Comparison of ENCODE assay signal across 8 cellular contexts in the genomic region with DNA sequence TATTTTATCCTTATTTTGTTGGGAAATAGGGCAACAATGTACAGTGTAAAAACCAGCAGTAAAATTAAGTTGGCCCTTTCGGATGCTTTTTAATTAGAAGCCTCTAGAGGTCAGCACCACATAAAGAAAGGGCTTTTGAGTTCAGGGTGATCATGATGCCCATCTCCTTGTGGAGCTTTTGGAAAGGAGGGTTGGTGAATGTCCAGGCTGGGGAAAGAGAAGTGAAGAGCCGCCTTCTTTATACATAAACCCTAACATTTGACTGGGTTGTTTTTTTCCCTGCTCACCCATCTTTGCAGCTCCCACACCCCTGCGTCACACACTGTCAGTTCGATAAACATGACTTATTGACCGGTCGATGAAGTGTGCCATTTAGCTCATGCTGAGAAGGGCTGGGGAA. TPM values are rescaled to one million over a fixed set of nuclear protein-coding genes. Genes with fewer than 3 reads are reported as not detected.
A peak's percentile ranks its signal among the peaks of the same experiment; 100 is the strongest.
DNase-seq lines count a peak whose midpoint lies in the region; ATAC-seq and TF ChIP-seq lines count a peak whose summit lies in the region.

No MANE protein-coding gene starts in this region.

- no peaks in the 10 kb centered on the region for H4K20me1 ChIP-seq in HCT116 (ENCODE audit: insufficient read depth)

- H3K27me3 ChIP-seq in Caco-2 (replicated peaks; ENCODE audit: control insufficient read depth, insufficient read depth, low read length), result no peaks in the 10 kb centered on the region
- H3K27me3 ChIP-seq in HCT116 (ENCODE audit: insufficient read depth, low read length), result no peaks in the 10 kb centered on the region
- no peaks in the 10 kb centered on the region for H3K27me3 ChIP-seq in adrenal gland

- DNase-seq in Caco-2 (peak in 1 of 2 experiments; percentile 46), HCT116 (ENCODE audit: low read depth, low spot score) (peak; percentile 33), NCI-H446 (lab: John Stamatoyannopoulos, UW) (peak; percentile 74 to 83), adrenal gland (peak in 2 of 7 donors; percentile 45 to 50), hepatic stellate cell (ENCODE audit: low spot score) (peak; percentile 50), posterior cingulate gyrus (no peak)
- DNase-seq in stimulated activated naive B cell treated with anti-CD40 and anti-IgM and Interleukin-4, amounts not matched to agents 10 μg/mL and 1 μg/mL and 100 μg/mL, for 72 hours, result no peak
- DNase-seq in stimulated activated CD4-positive, alpha-beta T cell treated with anti-CD3 and anti-CD28 coated beads, Interleukin-4, amount 100 ng/mL, for 4 hours, result no peak

- 65 to 73% (median 68%) methylated on average over 6 of the region's 6 CpGs for WGBS in adrenal gland, 4 donors

- peaks cover 13% of the 10 kb centered on the region for H3K27me3 Mint-ChIP-seq in Caco-2 (ENCODE audit: insufficient read depth, unreplicated experiment)
- peaks cover 0 to 5% of the 10 kb centered on the region in 2 donors for H3K27me3 Mint-ChIP-seq in stimulated activated naive B cell treated with anti-CD40 and anti-IgM and Interleukin-4, amounts not matched to agents 10 μg/mL and 1 μg/mL and 100 μg/mL, for 72 hours

- no peaks in the 10 kb centered on the region for H3K79me2 ChIP-seq in HCT116 (ENCODE audit: insufficient read depth, low read length)

- H3K4me3 Mint-ChIP-seq in Caco-2 (ENCODE audit: unreplicated experiment), result no peak overlapping the region
- H3K4me3 Mint-ChIP-seq in stimulated activated naive B cell treated with anti-CD40 and anti-IgM and Interleukin-4, amounts not matched to agents 10 μg/mL and 1 μg/mL and 100 μg/mL, for 72 hours, result no peak overlapping the region

- no peak overlapping the region for H3K9ac ChIP-seq in HCT116 (ENCODE audit: low read length)

- no peak overlapping the region for H2AFZ ChIP-seq in HCT116 (ENCODE audit: low read depth, low read length, poor library complexity, severe bottlenecking)

- RAD21 ChIA-PET in HCT116 (lab: Charles Lee; ENCODE audit: low non-redundant PET in 1 of 2, low total read pairs in 2 of 2, uncharacterized antibody in 2 of 2, unreplicated experiment in 2 of 2), result interaction anchor here in 1 of 2 experiments (0.6 to 1.2 kb wide), 2 partner anchors 111 to 745 kb away, joined by 3 to 4 read pairs; no protein-coding TSS in a partner anchor

- H3K9me2 ChIP-seq in HCT116 (ENCODE audit: insufficient read depth), result no peaks in the 10 kb centered on the region

- H3K4me1 Mint-ChIP-seq in Caco-2 (ENCODE audit: low read depth, unreplicated experiment), result no peaks in the 10 kb centered on the region
- H3K4me1 Mint-ChIP-seq in stimulated activated naive B cell treated with anti-CD40 and anti-IgM and Interleukin-4, amounts not matched to agents 10 μg/mL and 1 μg/mL and 100 μg/mL, for 72 hours, result peaks cover 35 to 46% of the 10 kb centered on the region in 2 donors

- peaks cover 15% of the 10 kb centered on the region; the same call in 1 of the 2 replicates for H3K4me1 ChIP-seq in Caco-2
- H3K4me1 ChIP-seq in HCT116 (ENCODE audit: control insufficient read depth in 1 of 2, insufficient read depth in 2 of 2, low read length in 2 of 2), result peaks cover 0 to 12% of the 10 kb centered on the region in 2 experiments; a peak in 2 of 4 replicates
- H3K4me1 ChIP-seq in adrenal gland (replicated peaks in 1 of 2), result peaks cover 0 to 22% of the 10 kb centered on the region in 2 donors

- H3K27ac ChIP-seq in HCT116 (ENCODE audit: low read depth, low read length) (no peak overlapping the region), adrenal gland (no peak overlapping the region)

- H3K36me3 ChIP-seq in Caco-2 (ENCODE audit: control insufficient read depth, insufficient read depth, low read length) (no peaks in the 10 kb centered on the region), HCT116 (ENCODE audit: control insufficient read depth in 1 of 2, insufficient read depth in 2 of 2, low read length in 2 of 2) (no peaks in the 10 kb centered on the region), adrenal gland (replicated peaks in 1 of 2) (no peaks in the 10 kb centered on the region)

- TF ChIP-seq RAD21 in HCT116 (IDR thresholded peaks at IDR 0.05; ENCODE audit: low read depth), result peak; percentile 87

- no peaks in the 10 kb centered on the region for H3K36me3 Mint-ChIP-seq in Caco-2 (ENCODE audit: insufficient read depth, unreplicated experiment)
- H3K36me3 Mint-ChIP-seq in stimulated activated naive B cell treated with anti-CD40 and anti-IgM and Interleukin-4, amounts not matched to agents 10 μg/mL and 1 μg/mL and 100 μg/mL, for 72 hours, result no peaks in the 10 kb centered on the region

- TF ChIP-seq CTCF in Caco-2 (IDR thresholded peaks at IDR 0.05; ENCODE audit: insufficient read depth in 1 of 2, low read depth in 1 of 2, low read length in 1 of 2, severe bottlenecking in 1 of 2, unreplicated experiment in 1 of 2) (peak; percentile 25 to 59), HCT116 (IDR thresholded peaks at IDR 0.05 in 2 of 3, conservative IDR thresholded peaks at IDR 0.05 in 1 of 3; ENCODE audit: borderline replicate concordance in 1 of 3, insufficient read depth in 1 of 3, low read depth in 2 of 3, low read length in 2 of 3) (peak; percentile 53 to 73 (median 64); a peak in 5 of 6 replicates), adrenal gland (IDR thresholded peaks at IDR 0.05) (peak; percentile 44 to 74 (median 62))

- POLR2A ChIA-PET in Caco-2 (lab: Charles Lee) (no interaction called here), HCT116 (lab: Charles Lee) (no interaction called here)

- H3K4me3 ChIP-seq in Caco-2 (ENCODE audit: low read depth, low read length), result no peak overlapping the region
- no peak overlapping the region for H3K4me3 ChIP-seq in HCT116 (replicated peaks in 1 of 2; ENCODE audit: low read depth in 1 of 2, low read length in 2 of 2)
- H3K4me3 ChIP-seq in adrenal gland, result no peak overlapping the region

- TF ChIP-seq POLR2A in HCT116 (IDR thresholded peaks at IDR 0.05; ENCODE audit: borderline replicate concordance, extremely low read depth, insufficient read depth, insufficient read length), result no peak
- TF ChIP-seq POLR2A in adrenal gland (IDR thresholded peaks at IDR 0.05), result no peak

- H3K27ac Mint-ChIP-seq in Caco-2 (ENCODE audit: unreplicated experiment), result no peak overlapping the region
- no peak overlapping the region for H3K27ac Mint-ChIP-seq in stimulated activated naive B cell treated with anti-CD40 and anti-IgM and Interleukin-4, amounts not matched to agents 10 μg/mL and 1 μg/mL and 100 μg/mL, for 72 hours

- no peaks in the 10 kb centered on the region for H3K9me3 Mint-ChIP-seq in Caco-2 (ENCODE audit: unreplicated experiment)
- no peaks in the 10 kb centered on the region for H3K9me3 Mint-ChIP-seq in stimulated activated naive B cell treated with anti-CD40 and anti-IgM and Interleukin-4, amounts not matched to agents 10 μg/mL and 1 μg/mL and 100 μg/mL, for 72 hours

- H3K9me3 ChIP-seq in Caco-2, result no peaks in the 10 kb centered on the region
- H3K9me3 ChIP-seq in HCT116 (ENCODE audit: control insufficient read depth in 1 of 2, insufficient read depth in 1 of 2, low read depth in 1 of 2, low read length in 2 of 2), result no peaks in the 10 kb centered on the region
- no peaks in the 10 kb centered on the region for H3K9me3 ChIP-seq in adrenal gland (replicated peaks in 1 of 3)

- peak; percentile 68 for ATAC-seq in HCT116
- ATAC-seq in stimulated activated naive B cell treated with anti-CD40 and anti-IgM and Interleukin-4, amounts not matched to agents 10 μg/mL and 1 μg/mL and 100 μg/mL, for 72 hours (replicated peaks), result peak; percentile 41 to 48

- intact Hi-C loops in Caco-2 (cut with micrococcal nuclease; ENCODE audit: unreplicated experiment), result loop anchor here (1.0 to 2.0 kb wide), 3 partner anchors 62 to 400 kb away; no protein-coding TSS in a partner anchor
- intact Hi-C loops in HCT116 (cut with micrococcal nuclease), result loop anchor here (1.0 to 10.0 kb wide), 4 partner anchors 112 to 580 kb away; no protein-coding TSS in a partner anchor
- intact Hi-C loops in adrenal gland (cut with DNase I), result loop anchor here (5.0 to 10.0 kb wide), 3 partner anchors 110 to 400 kb away; no protein-coding TSS in a partner anchor
- intact Hi-C loops in posterior cingulate gyrus (cut with DNase I), result no loop called here

- CTCF ChIA-PET in Caco-2 (lab: Charles Lee), result interaction anchor here (0.6 to 1.2 kb wide), 8 partner anchors 8 to 399 kb away, joined by 3 to 10 read pairs (median 3); no protein-coding TSS in a partner anchor
- CTCF ChIA-PET in HCT116 (lab: Charles Lee), result interaction anchor here (0.8 to 2.1 kb wide), 6 partner anchors 111 to 400 kb away, joined by 3 to 17 read pairs (median 4); no protein-coding TSS in a partner anchor

- BruUV-seq in Caco-2 (replicated peaks; lab: Mats Ljungman, UMichigan) (no TSS peak), HCT116 (replicated peaks; lab: Mats Ljungman, UMichigan) (no TSS peak)

- no peak overlapping the region for H3K4me2 ChIP-seq in HCT116 (ENCODE audit: low read length)

TF ChIP-seq in HCT116, 20 proteins besides CTCF, POLR2A, EP300 and RAD21 (continues in another document):
- TF ChIP-seq ELF1 (IDR thresholded peaks at IDR 0.05; ENCODE audit: borderline replicate concordance, low read depth) (no peak), JUND (IDR thresholded peaks at IDR 0.05) (no peak), SP1 (IDR thresholded peaks at IDR 0.05; ENCODE audit: low read depth) (no peak), EZH2phosphoT487 (IDR thresholded peaks at IDR 0.05; ENCODE audit: borderline replicate concordance) (no peak), POLR2AphosphoS5 (IDR thresholded peaks at IDR 0.05; ENCODE audit: low read depth, low read length) (no peak), SIN3A (IDR thresholded peaks at IDR 0.05; ENCODE audit: low read depth) (no peak), CBX3 (IDR thresholded peaks at IDR 0.05; ENCODE audit: low read depth) (no peak), CEBPB (IDR thresholded peaks at IDR 0.05; ENCODE audit: low read depth) (no peak)
- TF ChIP-seq, protein P1, sequence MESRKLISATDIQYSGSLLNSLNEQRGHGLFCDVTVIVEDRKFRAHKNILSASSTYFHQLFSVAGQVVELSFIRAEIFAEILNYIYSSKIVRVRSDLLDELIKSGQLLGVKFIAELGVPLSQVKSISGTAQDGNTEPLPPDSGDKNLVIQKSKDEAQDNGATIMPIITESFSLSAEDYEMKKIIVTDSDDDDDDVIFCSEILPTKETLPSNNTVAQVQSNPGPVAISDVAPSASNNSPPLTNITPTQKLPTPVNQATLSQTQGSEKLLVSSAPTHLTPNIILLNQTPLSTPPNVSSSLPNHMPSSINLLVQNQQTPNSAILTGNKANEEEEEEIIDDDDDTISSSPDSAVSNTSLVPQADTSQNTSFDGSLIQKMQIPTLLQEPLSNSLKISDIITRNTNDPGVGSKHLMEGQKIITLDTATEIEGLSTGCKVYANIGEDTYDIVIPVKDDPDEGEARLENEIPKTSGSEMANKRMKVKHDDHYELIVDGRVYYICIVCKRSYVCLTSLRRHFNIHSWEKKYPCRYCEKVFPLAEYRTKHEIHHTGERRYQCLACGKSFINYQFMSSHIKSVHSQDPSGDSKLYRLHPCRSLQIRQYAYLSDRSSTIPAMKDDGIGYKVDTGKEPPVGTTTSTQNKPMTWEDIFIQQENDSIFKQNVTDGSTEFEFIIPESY (IDR thresholded peaks at IDR 0.05; ENCODE audit: extremely low read depth, insufficient replicate concordance, low read length), result no peak

RNA-seq across cellular contexts. Expression of a gene that starts 29.8 kb away (rescaled TPM):
- total RNA-seq in Caco-2 (2022), result 2.2 and 2.3 TPM in 2 replicates
- total RNA-seq in HCT116 (2021; ENCODE audit: unreplicated experiment), result 7.5 TPM
- 2.6 and 3.8 TPM in 2 replicates for polyA plus RNA-seq in HCT116 (2012)
- total RNA-seq in adrenal gland, result 10 to 100 TPM in 1 of 8 donors, 1 to 10 TPM in 7; 4.6 to 15.6 (median 6.9) TPM
- polyA plus RNA-seq in adrenal gland, result 10 to 100 TPM in 1 of 3 donors, 1 to 10 TPM in 2; 6.6 to 11.3 (median 9.6) TPM

Comparison
In these comparisons a context has a peak if more than half of its experiments do, and no peak if none do; other contexts are left out.
1. DNase-seq: peak in HCT116 (single experiment), NCI-H446 (2 of 2) and hepatic stellate cell (single experiment); none in stimulated activated naive B cell treated with anti-CD40 and anti-IgM and Interleukin-4, amounts not matched to agents 10 μg/mL and 1 μg/mL and 100 μg/mL, for 72 hours (single experiment), stimulated activated CD4-positive, alpha-beta T cell treated with anti-CD3 and anti-CD28 coated beads, Interleukin-4, amount 100 ng/mL, for 4 hours (0 of 2) and posterior cingulate gyrus (0 of 10).
2. Peak in every context shown above with its lines, with median percentiles within 50 percentile points of each other: CTCF ChIP-seq.